Comparison of ENCODE assay signal across 8 cellular contexts in genomic region chr5:88882321-88883038, GRCh38. TPM values are rescaled to one million over a fixed set of nuclear protein-coding genes. Genes with fewer than 3 reads are reported as not detected.
DNase-seq lines count a peak whose midpoint lies in the region; ATAC-seq lines count a peak whose summit lies in the region.

No MANE protein-coding gene starts in this region.

- H3K4me3 Mint-ChIP-seq in activated T-helper 2 cell treated with anti-CD3 and anti-CD28 coated beads, Interferon-gamma antibody, Interleukin-2, Interleukin-4, amounts not matched to agents 10 μg/mL and 5 μg/mL and 100 μg/mL, durations not matched to agents 14 hours and 24 hours and 36 hours (ENCODE audit: low read depth): peak overlapping the region; percentile 77

- H3K27ac ChIP-seq in skin epidermis: peak overlapping the region in 20 of 21 experiments; percentile 25 to 91 (median 81)

- H3K36me3 Mint-ChIP-seq in activated T-helper 2 cell treated with anti-CD3 and anti-CD28 coated beads, Interferon-gamma antibody, Interleukin-2, Interleukin-4, amounts not matched to agents 10 μg/mL and 5 μg/mL and 100 μg/mL, durations not matched to agents 14 hours and 24 hours and 36 hours (ENCODE audit: low read depth): no peaks in the 10 kb centered on the region

- intact Hi-C loops in Right ventricle myocardium inferior (cut with DNase I) (loop anchor here (2.0 to 5.0 kb wide), 4 partner anchors 56 to 575 kb away; no protein-coding TSS in a partner anchor), cardiac septum (cut with DNase I) (loop anchor here (2.0 to 10.0 kb wide), 3 partner anchors 56 to 1052 kb away; no protein-coding TSS in a partner anchor)
- intact Hi-C loops in activated T-helper 2 cell treated with anti-CD3 and anti-CD28 coated beads, Interferon-gamma antibody, Interleukin-2, Interleukin-4, amounts not matched to agents 10 μg/mL and 5 μg/mL and 100 μg/mL, durations not matched to agents 14 hours and 24 hours and 36 hours (cut with micrococcal nuclease): loop anchor here (1.0 to 10.0 kb wide), 5 partner anchors 55 to 1098 kb away; no protein-coding TSS in a partner anchor

- H3K4me1 Mint-ChIP-seq in activated T-helper 2 cell treated with anti-CD3 and anti-CD28 coated beads, Interferon-gamma antibody, Interleukin-2, Interleukin-4, amounts not matched to agents 10 μg/mL and 5 μg/mL and 100 μg/mL, durations not matched to agents 14 hours and 24 hours and 36 hours (ENCODE audit: low read depth): peaks cover 22% of the 10 kb centered on the region

- H3K27ac Mint-ChIP-seq in activated T-helper 2 cell treated with anti-CD3 and anti-CD28 coated beads, Interferon-gamma antibody, Interleukin-2, Interleukin-4, amounts not matched to agents 10 μg/mL and 5 μg/mL and 100 μg/mL, durations not matched to agents 14 hours and 24 hours and 36 hours: no peak overlapping the region

- DNase-seq in Right ventricle myocardium inferior (ENCODE audit: missing footprints): no peak
- no peak for DNase-seq in cardiac septum (ENCODE audit: low spot score)
- DNase-seq in activated T-helper 2 cell treated with anti-CD3 and anti-CD28 coated beads, Interferon-gamma antibody, Interleukin-2, Interleukin-4, amounts not matched to agents 10 μg/mL and 5 μg/mL and 100 μg/mL, durations not matched to agents 14 hours and 24 hours and 36 hours (ENCODE audit: low spot score): no peak
- DNase-seq in EL: no peak
- DNase-seq in GM03348 (ENCODE audit: low spot score): no peak
- no peak for DNase-seq in activated CD4-positive, alpha-beta T cell treated with anti-CD3 and anti-CD28 coated beads for 4 hours

- H3K27me3 Mint-ChIP-seq in activated T-helper 2 cell treated with anti-CD3 and anti-CD28 coated beads, Interferon-gamma antibody, Interleukin-2, Interleukin-4, amounts not matched to agents 10 μg/mL and 5 μg/mL and 100 μg/mL, durations not matched to agents 14 hours and 24 hours and 36 hours (ENCODE audit: low read depth): peaks cover 70% of the 10 kb centered on the region

- ATAC-seq in Right ventricle myocardium inferior: peak; percentile 1

- peak overlapping the region; percentile 58 for H3K4me3 ChIP-seq in iPS-11a (ENCODE audit: low read depth, low read length)
- H3K4me3 ChIP-seq in skin epidermis: peak overlapping the region; percentile 28 to 55 (median 46)

- H3K9me3 Mint-ChIP-seq in activated T-helper 2 cell treated with anti-CD3 and anti-CD28 coated beads, Interferon-gamma antibody, Interleukin-2, Interleukin-4, amounts not matched to agents 10 μg/mL and 5 μg/mL and 100 μg/mL, durations not matched to agents 14 hours and 24 hours and 36 hours: no peaks in the 10 kb centered on the region

RNA-seq across cellular contexts. Expression of gene MEF2C, which starts 0.5 kb away (rescaled TPM):
- total RNA-seq in Right ventricle myocardium inferior: 46.7 TPM
- total RNA-seq in cardiac septum: 64.6 TPM
- 0.25 and 0.30 TPM in 2 replicates for total RNA-seq in activated T-helper 2 cell treated with anti-CD3 and anti-CD28 coated beads, Interferon-gamma antibody, Interleukin-2, Interleukin-4, amounts not matched to agents 10 μg/mL and 5 μg/mL and 100 μg/mL, durations not matched to agents 14 hours and 24 hours and 36 hours

Comparison
In these comparisons a context has a peak if more than half of its experiments do, and no peak if none do; other contexts are left out.
1. RNA of gene MEF2C, which starts 0.5 kb away (total RNA-seq): 64.6 TPM in cardiac septum (single experiment) and 46.7 TPM in Right ventricle myocardium inferior (single experiment); 0.25 to 0.30 TPM in activated T-helper 2 cell treated with anti-CD3 and anti-CD28 coated beads, Interferon-gamma antibody, Interleukin-2, Interleukin-4, amounts not matched to agents 10 μg/mL and 5 μg/mL and 100 μg/mL, durations not matched to agents 14 hours and 24 hours and 36 hours; every median in the first group is over 10 times any median in the second.